In the genomic region with DNA sequence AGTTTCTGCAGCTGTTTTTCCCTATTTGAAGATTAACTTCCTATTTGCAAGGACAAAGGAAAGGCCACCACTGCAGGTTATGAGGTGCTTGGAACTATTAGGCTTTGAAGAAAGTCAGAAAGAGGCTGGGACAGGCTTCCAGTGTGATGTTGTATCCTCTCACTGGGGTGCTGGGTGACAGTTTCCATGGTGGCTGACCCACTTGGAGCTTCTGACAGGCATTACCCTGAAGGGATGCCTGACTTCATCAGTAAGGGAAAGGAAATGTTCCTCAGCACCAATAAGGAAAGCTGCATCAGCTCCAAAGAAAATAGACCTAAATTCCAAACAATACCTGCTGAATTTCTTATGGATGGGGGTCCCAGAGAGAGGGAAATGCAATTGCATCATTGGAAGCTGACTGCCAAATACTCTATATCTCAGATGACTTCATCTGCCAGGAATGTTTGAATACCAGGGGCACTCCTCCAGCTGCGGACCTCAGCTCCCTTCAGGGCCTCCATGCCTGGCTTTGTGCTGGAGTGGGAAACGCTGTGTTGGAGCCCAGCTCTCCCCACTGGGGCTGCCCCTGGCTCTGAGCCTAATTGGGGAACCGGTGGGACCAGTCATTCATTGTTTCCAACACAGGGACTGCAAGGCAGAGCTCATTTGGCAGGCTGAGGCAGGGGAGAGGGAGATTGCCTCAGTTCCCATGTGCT, we compare ENCODE assay signal across 8 cellular contexts.
DNase-seq lines count a peak whose midpoint lies in the region; ATAC-seq lines count a peak whose summit lies in the region.

No MANE protein-coding gene starts in this region.

- H3K9me3 Mint-ChIP-seq in activated CD4-positive, alpha-beta T cell treated with anti-CD3 and anti-CD28 coated beads, Interleukin-2, amount 10 ng/mL, durations not matched to agents 7 days and 5 days: no peaks in the 10 kb centered on the region

- H2BK5ac ChIP-seq in mesendoderm (ENCODE audit: low read length): no peak overlapping the region

- peaks cover 20% of the 10 kb centered on the region for H3K36me3 ChIP-seq in ACC112 (ENCODE audit: insufficient read depth, low read length)
- H3K36me3 ChIP-seq in ectodermal cell (ENCODE audit: control insufficient read depth, insufficient read depth, low read length): no peaks in the 10 kb centered on the region
- H3K36me3 ChIP-seq in mesendoderm (ENCODE audit: control insufficient read depth, insufficient read depth, low read length): no peaks in the 10 kb centered on the region

- H4K5ac ChIP-seq in mesendoderm (ENCODE audit: low read length): no peak overlapping the region

- WGBS in ectodermal cell, 2 experiments: 32 to 40% methylated on average over 3 of the region's 3 CpGs
- no CpG with 5 or more reads among the region's 3 CpGs for WGBS in mesendoderm (ENCODE audit: extremely low coverage, insufficient coverage, low lambda C conversion rate)

- H3K23ac ChIP-seq in mesendoderm (ENCODE audit: low read length): no peak overlapping the region

- no peak overlapping the region for H3K4me3 ChIP-seq in ACC112 (ENCODE audit: low read depth, low read length)
- H3K4me3 ChIP-seq in ectodermal cell (ENCODE audit: insufficient read depth, low read depth, low read length): no peak overlapping the region
- no peak overlapping the region for H3K4me3 ChIP-seq in mesendoderm (ENCODE audit: low read length)

- H3K4ac ChIP-seq in mesendoderm (ENCODE audit: low read depth, low read length): no peak overlapping the region

- no peak overlapping the region for H3K4me3 Mint-ChIP-seq in activated CD4-positive, alpha-beta T cell treated with anti-CD3 and anti-CD28 coated beads, Interleukin-2, amount 10 ng/mL, durations not matched to agents 7 days and 5 days

- POLR2A ChIA-PET in activated CD4-positive, alpha-beta T cell treated with anti-CD3 and anti-CD28 coated beads, Interleukin-2, amount 10 ng/mL, durations not matched to agents 7 days and 5 days (lab: Charles Lee): no interaction called here

- no peak overlapping the region for H2AFZ ChIP-seq in ACC112 (ENCODE audit: low read length, unreplicated experiment)

- peak overlapping the region; percentile 62 for H3K56ac ChIP-seq in mesendoderm (ENCODE audit: low read length)

- H2BK15ac ChIP-seq in mesendoderm (replicated peaks; ENCODE audit: low read depth): no peak overlapping the region

- H3K79me2 ChIP-seq in ACC112 (ENCODE audit: control insufficient read depth, insufficient read depth, low read length, unreplicated experiment): no peaks in the 10 kb centered on the region
- H3K79me2 ChIP-seq in mesendoderm (ENCODE audit: control insufficient read depth, insufficient read depth, low read length): no peaks in the 10 kb centered on the region

- no peaks in the 10 kb centered on the region for H3K9me3 ChIP-seq in ectodermal cell (ENCODE audit: control insufficient read depth, low read length)

- H3K4me2 ChIP-seq in mesendoderm (ENCODE audit: low read length): no peak overlapping the region

- H3K4me1 Mint-ChIP-seq in activated CD4-positive, alpha-beta T cell treated with anti-CD3 and anti-CD28 coated beads, Interleukin-2, amount 10 ng/mL, durations not matched to agents 7 days and 5 days: no peaks in the 10 kb centered on the region

- no peaks in the 10 kb centered on the region for H3K79me1 ChIP-seq in mesendoderm (ENCODE audit: low read length)

- H3K36me3 Mint-ChIP-seq in activated CD4-positive, alpha-beta T cell treated with anti-CD3 and anti-CD28 coated beads, Interleukin-2, amount 10 ng/mL, durations not matched to agents 7 days and 5 days (ENCODE audit: low read depth): peaks cover 1% of the 10 kb centered on the region

- no peak overlapping the region for H2BK120ac ChIP-seq in mesendoderm (ENCODE audit: low read depth, low read length)

- no peaks in the 10 kb centered on the region for H3K27me3 Mint-ChIP-seq in activated CD4-positive, alpha-beta T cell treated with anti-CD3 and anti-CD28 coated beads, Interleukin-2, amount 10 ng/mL, durations not matched to agents 7 days and 5 days

- CTCF ChIA-PET in activated CD4-positive, alpha-beta T cell treated with anti-CD3 and anti-CD28 coated beads, Interleukin-2, amount 10 ng/mL, durations not matched to agents 7 days and 5 days (lab: Charles Lee): interaction anchor here (0.6 to 1.6 kb wide), 3 partner anchors 17 to 1039 kb away, joined by 3 read pairs; no protein-coding TSS in a partner anchor

- no peak overlapping the region for H3K27ac Mint-ChIP-seq in activated CD4-positive, alpha-beta T cell treated with anti-CD3 and anti-CD28 coated beads, Interleukin-2, amount 10 ng/mL, durations not matched to agents 7 days and 5 days

- H3K27ac ChIP-seq in ACC112 (ENCODE audit: low read depth, low read length) (peak overlapping the region; percentile 40), ectodermal cell (ENCODE audit: insufficient read depth, low read depth, low read length, poor library complexity, severe bottlenecking) (peak overlapping the region; percentile 67), mesendoderm (ENCODE audit: low read depth, low read length) (peak overlapping the region; percentile 46)

- ATAC-seq in GM21528 (IDR thresholded peaks at IDR 0.05; ENCODE audit: low FRiP score, unreplicated experiment) (no peak), HG02759 (IDR thresholded peaks at IDR 0.05; ENCODE audit: unreplicated experiment) (no peak)

- no peak overlapping the region for H2AK5ac ChIP-seq in mesendoderm (ENCODE audit: low read length)

- H3K27me3 ChIP-seq in ACC112 (ENCODE audit: insufficient read depth, low read length) (no peaks in the 10 kb centered on the region), ectodermal cell (ENCODE audit: control insufficient read depth, insufficient read depth, low read length, poor library complexity, severe bottlenecking) (no peaks in the 10 kb centered on the region), mesendoderm (ENCODE audit: insufficient read depth, low read length, poor library complexity) (no peaks in the 10 kb centered on the region)

- no peak overlapping the region for H4K8ac ChIP-seq in mesendoderm (ENCODE audit: low read depth, low read length)

- no peak overlapping the region for H3K9ac ChIP-seq in mesendoderm (ENCODE audit: low read length)

- DNase-seq in M059J (ENCODE audit: low read depth) (peak; percentile 91), mesendoderm (peak; percentile 97)
- no peak for DNase-seq in effector CD4-positive, alpha-beta T cell
- DNase-seq in activated CD4-positive, alpha-beta T cell treated with anti-CD3 and anti-CD28 coated beads, Interleukin-2, amount 10 ng/mL, durations not matched to agents 7 days and 5 days: no peak

- H3K4me1 ChIP-seq in ACC112 (ENCODE audit: control insufficient read depth, insufficient read depth, low read length, unreplicated experiment): peaks cover 49% of the 10 kb centered on the region
- H3K4me1 ChIP-seq in ectodermal cell (ENCODE audit: control insufficient read depth, insufficient read depth, low read length): peaks cover 15% of the 10 kb centered on the region
- peaks cover 4% of the 10 kb centered on the region for H3K4me1 ChIP-seq in mesendoderm (ENCODE audit: control insufficient read depth, low read depth, low read length)

- H3K18ac ChIP-seq in mesendoderm (ENCODE audit: low read length): peak overlapping the region; percentile 44

Comparison
In these comparisons a context has a peak if more than half of its experiments do, and no peak if none do; other contexts are left out.
1. DNase-seq: peak in M059J (single experiment) and mesendoderm (single experiment); none in effector CD4-positive, alpha-beta T cell (single experiment) and activated CD4-positive, alpha-beta T cell treated with anti-CD3 and anti-CD28 coated beads, Interleukin-2, amount 10 ng/mL, durations not matched to agents 7 days and 5 days (single experiment).
2. Peak in every context shown above with its lines, with median percentiles within 50 percentile points of each other: H3K27ac ChIP-seq.